In genomic region chr4:3047464-3048286, GRCh38 we compare ENCODE assay signal across 1 cellular context.
A peak's percentile ranks its signal among the peaks of the same experiment; 100 is the strongest.
TF ChIP-seq lines count a peak whose summit lies in the region.

No MANE protein-coding gene starts in this region.

TF ChIP-seq in HepG2, 621 proteins besides CTCF, POLR2A, EP300 and RAD21 (continued from another document and continues in another):
- TF ChIP-seq FOXO4 (CRISPR knock-in tag; conservative IDR thresholded peaks at IDR 0.05), result no peak
- TF ChIP-seq AGO1 (IDR thresholded peaks at IDR 0.05; ENCODE audit: low read depth, low read length, poor library complexity, severe bottlenecking), result no peak
- TF ChIP-seq FOXA3 (CRISPR knock-in tag; IDR thresholded peaks at IDR 0.05), result 0 out of 2 replicates have a peak, but pooled peaks have one; percentile 6
- TF ChIP-seq NFKB2 (CRISPR knock-in tag; IDR thresholded peaks at IDR 0.05; ENCODE audit: borderline replicate concordance), result no peak
- peak; percentile 31; the same call in 1 of the 2 replicates for TF ChIP-seq ERF (CRISPR knock-in tag; IDR thresholded peaks at IDR 0.05)
- peak; percentile 23; the same call in 1 of the 2 replicates for TF ChIP-seq HMGXB3 (CRISPR knock-in tag; IDR thresholded peaks at IDR 0.05; ENCODE audit: borderline replicate concordance)
- no peak for TF ChIP-seq ZNF260 (CRISPR knock-in tag; IDR thresholded peaks at IDR 0.05; ENCODE audit: borderline replicate concordance, low read depth)
- no peak for TF ChIP-seq SOX6 (IDR thresholded peaks at IDR 0.05)
- TF ChIP-seq SOX6 (CRISPR knock-in tag; IDR thresholded peaks at IDR 0.05), result no peak
- no peak for TF ChIP-seq ZNF549 (CRISPR knock-in tag; IDR thresholded peaks at IDR 0.05)
- no peak for TF ChIP-seq CEBPG (CRISPR knock-in tag; IDR thresholded peaks at IDR 0.05)
- 0 out of 2 replicates have a peak, but pooled peaks have one; percentile 18 for TF ChIP-seq GABPB1 (CRISPR knock-in tag; IDR thresholded peaks at IDR 0.05)
- TF ChIP-seq FOSL2 (CRISPR knock-in tag; IDR thresholded peaks at IDR 0.05), result peak; percentile 86
- TF ChIP-seq ZNF512 (CRISPR knock-in tag; IDR thresholded peaks at IDR 0.05), result no peak
- TF ChIP-seq ZNF878 (CRISPR knock-in tag; IDR thresholded peaks at IDR 0.05), result no peak
- TF ChIP-seq GPBP1L1 (CRISPR knock-in tag; IDR thresholded peaks at IDR 0.05), result no peak
- TF ChIP-seq ZNF776 (CRISPR knock-in tag; IDR thresholded peaks at IDR 0.05), result no peak
- TF ChIP-seq ZEB1 (IDR thresholded peaks at IDR 0.05; ENCODE audit: insufficient replicate concordance, low read depth), result no peak
- TF ChIP-seq ZNF792 (CRISPR knock-in tag; IDR thresholded peaks at IDR 0.05), result peak; percentile 39; the same call in 1 of the 2 replicates
- 0 out of 2 replicates have a peak, but pooled peaks have one; percentile 18 for TF ChIP-seq TBX3 (IDR thresholded peaks at IDR 0.05; ENCODE audit: borderline replicate concordance)
- TF ChIP-seq ZNF749 (CRISPR knock-in tag; IDR thresholded peaks at IDR 0.05; ENCODE audit: borderline replicate concordance), result no peak
- TF ChIP-seq TMF1 (CRISPR knock-in tag; IDR thresholded peaks at IDR 0.05; ENCODE audit: low read depth), result no peak
- peak; percentile 62; the same call in 1 of the 2 replicates for TF ChIP-seq ZNF768 (CRISPR knock-in tag; IDR thresholded peaks at IDR 0.05)
- TF ChIP-seq GABPA (IDR thresholded peaks at IDR 0.05; ENCODE audit: low read depth, low read length), result no peak
- TF ChIP-seq GABPA (CRISPR knock-in tag; IDR thresholded peaks at IDR 0.05; ENCODE audit: low read depth), result no peak
- TF ChIP-seq PAX8 (CRISPR knock-in tag; IDR thresholded peaks at IDR 0.05; ENCODE audit: borderline replicate concordance), result no peak
- TF ChIP-seq ZNF331 (CRISPR knock-in tag; IDR thresholded peaks at IDR 0.05), result no peak
- 0 out of 2 replicates have a peak, but pooled peaks have one; percentile 18 for TF ChIP-seq JUND (CRISPR knock-in tag; IDR thresholded peaks at IDR 0.05)
- TF ChIP-seq KDM2A (CRISPR knock-in tag; IDR thresholded peaks at IDR 0.05; ENCODE audit: borderline replicate concordance, low read depth), result peak; percentile 32; the same call in 1 of the 2 replicates
- no peak for TF ChIP-seq MLLT10 (CRISPR knock-in tag; IDR thresholded peaks at IDR 0.05)
- TF ChIP-seq NFYB (CRISPR knock-in tag; IDR thresholded peaks at IDR 0.05), result no peak
- no peak for TF ChIP-seq KLF15 (CRISPR knock-in tag; IDR thresholded peaks at IDR 0.05; ENCODE audit: borderline replicate concordance)
- TF ChIP-seq ASH2L (IDR thresholded peaks at IDR 0.05; ENCODE audit: insufficient read length, low read depth, low read length), result no peak
- no peak for TF ChIP-seq ZBTB46 (CRISPR knock-in tag; IDR thresholded peaks at IDR 0.05; ENCODE audit: borderline replicate concordance)
- TF ChIP-seq KLF16 (CRISPR knock-in tag; IDR thresholded peaks at IDR 0.05), result no peak
- TF ChIP-seq PAWR (CRISPR knock-in tag; IDR thresholded peaks at IDR 0.05; ENCODE audit: borderline replicate concordance), result no peak
- no peak for TF ChIP-seq NR2F6 (IDR thresholded peaks at IDR 0.05)
- 0 out of 2 replicates have a peak, but pooled peaks have one; percentile 16 for TF ChIP-seq NR2F6 (CRISPR knock-in tag; IDR thresholded peaks at IDR 0.05)
- 0 out of 2 replicates have a peak, but pooled peaks have one; percentile 52 for TF ChIP-seq IKZF5 (CRISPR knock-in tag; IDR thresholded peaks at IDR 0.05)
- TF ChIP-seq TFE3 (CRISPR knock-in tag; IDR thresholded peaks at IDR 0.05), result 0 out of 2 replicates have a peak, but pooled peaks have one; percentile 32
- TF ChIP-seq SIX1 (CRISPR knock-in tag; IDR thresholded peaks at IDR 0.05; ENCODE audit: borderline replicate concordance), result no peak
- TF ChIP-seq ZBTB42 (CRISPR knock-in tag; IDR thresholded peaks at IDR 0.05), result no peak
- peak; percentile 16; the same call in 1 of the 2 replicates for TF ChIP-seq RXRB (CRISPR knock-in tag; IDR thresholded peaks at IDR 0.05; ENCODE audit: borderline replicate concordance)
- TF ChIP-seq SMC3 (IDR thresholded peaks at IDR 0.05; ENCODE audit: low read length), result peak; percentile 63
- TF ChIP-seq ZNF343 (CRISPR knock-in tag; IDR thresholded peaks at IDR 0.05), result no peak
- TF ChIP-seq ZNF709 (CRISPR knock-in tag; IDR thresholded peaks at IDR 0.05), result no peak
- TF ChIP-seq STAG1 (CRISPR knock-in tag; IDR thresholded peaks at IDR 0.05), result peak; percentile 79
- peak; percentile 51; the same call in 1 of the 2 replicates for TF ChIP-seq USF2 (IDR thresholded peaks at IDR 0.05; ENCODE audit: low read depth, low read length)
- TF ChIP-seq USF2 (CRISPR knock-in tag; IDR thresholded peaks at IDR 0.05; ENCODE audit: borderline replicate concordance), result peak; percentile 75; the same call in 1 of the 2 replicates
- no peak for TF ChIP-seq TGIF2 (CRISPR knock-in tag; IDR thresholded peaks at IDR 0.05)
- TF ChIP-seq ZFP41 (CRISPR knock-in tag; IDR thresholded peaks at IDR 0.05; ENCODE audit: borderline replicate concordance), result no peak
- no peak for TF ChIP-seq RBFOX2 (IDR thresholded peaks at IDR 0.05; ENCODE audit: low read depth, low read length)
- TF ChIP-seq ARNTL (CRISPR knock-in tag; IDR thresholded peaks at IDR 0.05), result 0 out of 2 replicates have a peak, but pooled peaks have one; percentile 37
- no peak for TF ChIP-seq ZC3H4 (CRISPR knock-in tag; IDR thresholded peaks at IDR 0.05; ENCODE audit: borderline replicate concordance)
- TF ChIP-seq HBP1 (CRISPR knock-in tag; IDR thresholded peaks at IDR 0.05; ENCODE audit: low read depth), result no peak
- no peak for TF ChIP-seq DNMT1 (CRISPR knock-in tag; IDR thresholded peaks at IDR 0.05)
